ENCODE assay signal across 8 cellular contexts in genomic region chr14:85934886-85935254, GRCh38.
A peak's percentile ranks its signal among the peaks of the same experiment; 100 is the strongest.
DNase-seq lines count a peak whose midpoint lies in the region; ATAC-seq and TF ChIP-seq lines count a peak whose summit lies in the region.

No MANE protein-coding gene starts in this region.

- intact Hi-C loops in stomach (cut with DNase I; ENCODE audit: low total_unique reads) = no loop called here

- peak overlapping the region; percentile 84 for H3K4me2 ChIP-seq in Loucy (ENCODE audit: low read depth, low read length, poor library complexity, severe bottlenecking)

- TF ChIP-seq EP300 in stomach (IDR thresholded peaks at IDR 0.05) = no peak

- peaks cover 6% of the 10 kb centered on the region for H3K79me2 ChIP-seq in Loucy (ENCODE audit: insufficient read depth, low read length)

- no peaks in the 10 kb centered on the region for H3K27me3 Mint-ChIP-seq in nephron progenitor cell (ENCODE audit: low read depth, poor library complexity)

- peak overlapping the region; percentile 77 for H2AFZ ChIP-seq in Loucy (ENCODE audit: low read length)

- ATAC-seq in GM18511 (IDR thresholded peaks at IDR 0.05; ENCODE audit: unreplicated experiment) = peak; percentile 66
- ATAC-seq in GM21786 (IDR thresholded peaks at IDR 0.05; ENCODE audit: unreplicated experiment) = peak; percentile 30

- no peak overlapping the region for H3K4me3 Mint-ChIP-seq in nephron progenitor cell

- H3K27ac ChIP-seq in coronary artery = peak overlapping the region in 1 of 2 donors; percentile 45
- H3K27ac ChIP-seq in stomach = peak overlapping the region in 3 of 5 donors; percentile 41 to 71 (median 59)

- no peaks in the 10 kb centered on the region; the same call in 1 of the 2 replicates for H3F3A ChIP-seq in Loucy (ENCODE audit: low read depth)

- H3K36me3 Mint-ChIP-seq in nephron progenitor cell (ENCODE audit: low read depth) = peaks cover 7% of the 10 kb centered on the region

- no peaks in the 10 kb centered on the region for H3K9me2 ChIP-seq in Loucy (replicated peaks; ENCODE audit: low read depth, low read length)

- H3K27me3 ChIP-seq in Loucy (ENCODE audit: insufficient read depth, low read length, poor library complexity, severe bottlenecking) (no peaks in the 10 kb centered on the region), stomach (no peaks in the 10 kb centered on the region)

- TF ChIP-seq CTCF in Loucy (conservative IDR thresholded peaks at IDR 0.05; ENCODE audit: low read length) (no peak), coronary artery (IDR thresholded peaks at IDR 0.05) (no peak), stomach (IDR thresholded peaks at IDR 0.05) (no peak), nephron progenitor cell (IDR thresholded peaks at IDR 0.05) (no peak)

- H3K4me3 ChIP-seq in Loucy (ENCODE audit: low read length, poor library complexity, severe bottlenecking) = peak overlapping the region; percentile 78
- H3K4me3 ChIP-seq in coronary artery = peak overlapping the region; percentile 66
- H3K4me3 ChIP-seq in stomach = peak overlapping the region; percentile 29 to 46 (median 34)

- 48 to 65% (median 62%) methylated on average over 3 of the region's 3 CpGs for WGBS in stomach, 5 donors

- no peaks in the 10 kb centered on the region for H3K4me1 Mint-ChIP-seq in nephron progenitor cell

- H3K27ac Mint-ChIP-seq in nephron progenitor cell = no peak overlapping the region

- H3K9me3 Mint-ChIP-seq in nephron progenitor cell = peaks cover 17% of the 10 kb centered on the region

- peak overlapping the region; percentile 80 for H3K9ac ChIP-seq in Loucy (ENCODE audit: low read depth, low read length, poor library complexity, severe bottlenecking)

- H4K20me1 ChIP-seq in Loucy (ENCODE audit: insufficient read depth, low read length, poor library complexity, severe bottlenecking) = no peaks in the 10 kb centered on the region

- TF ChIP-seq POLR2A in stomach (IDR thresholded peaks at IDR 0.05) = no peak

- peaks cover 13% of the 10 kb centered on the region for H3K4me1 ChIP-seq in Loucy (ENCODE audit: insufficient read depth, low read length, poor library complexity, severe bottlenecking)
- no peaks in the 10 kb centered on the region for H3K4me1 ChIP-seq in stomach

- DNase-seq in coronary artery (ENCODE audit: low spot score) (no peak), stomach (no peak), activated gamma-delta T cell (lab: John Stamatoyannopoulos, UW) (no peak), NCI-H1436 treated with DMSO at 0.1 percent for 48 hours (lab: John Stamatoyannopoulos, UW) (no peak), nephron progenitor cell (no peak)

- no peaks in the 10 kb centered on the region for H3K36me3 ChIP-seq in Loucy (ENCODE audit: insufficient read depth, low read length)
- H3K36me3 ChIP-seq in stomach = no peaks in the 10 kb centered on the region

- H3K9me3 ChIP-seq in Loucy (ENCODE audit: insufficient read depth, low read depth, low read length) = peaks cover 8% of the 10 kb centered on the region; the same call in 1 of the 2 replicates
- H3K9me3 ChIP-seq in stomach = peaks cover 0 to 27% (median 16%) of the 10 kb centered on the region in 4 donors
